Comparison of ENCODE assay signal across 15 cellular contexts in genomic region chr17:31308935-31309334, GRCh38. TPM values are rescaled to one million over a fixed set of nuclear protein-coding genes. Genes with fewer than 3 reads are reported as not detected.
A peak's percentile ranks its signal among the peaks of the same experiment; 100 is the strongest.
DNase-seq lines count a peak whose midpoint lies in the region; ATAC-seq and TF ChIP-seq lines count a peak whose summit lies in the region.
"Had no signal": no experiment of that assay in that cellular context is flagged by ENCODE, and none has a peak within 500 bp of the region (broad histone marks: within the 10 kb centered on the region; RNA-seq: fewer than 3 reads in every experiment).

No MANE protein-coding gene starts in this region.

- WGBS in smooth muscle cell (ENCODE audit: low lambda C conversion rate), result 87% methylated on average over 1 of the region's 1 CpG

- CTCF ChIA-PET in PC-9 (lab: Charles Lee), result no interaction called here

- H3K27ac ChIP-seq in PC-9 (peak overlapping the region; percentile 4; the same call in 1 of the 2 replicates), smooth muscle cell (ENCODE audit: low read depth) (no peak overlapping the region)
- H3K27ac ChIP-seq: A549 had no signal

- DNase-seq in activated CD4-positive, alpha-beta T cell treated with anti-CD3 and anti-CD28 coated beads, Interleukin-2, amount 10 ng/mL, durations not matched to agents 24 days and 14 days, result no peak
- DNase-seq in activated CD4-positive, alpha-beta T cell treated with anti-CD3 and anti-CD28 coated beads, Interleukin-2, amount 50 U/mL, for 4 hours, result no peak
- DNase-seq in PC-9 (no peak), MG63 (no peak), smooth muscle cell (lab: John Stamatoyannopoulos, UW; ENCODE audit: unreplicated experiment) (no peak)
- DNase-seq in effector memory CD8-positive, alpha-beta T cell, result no peak
- DNase-seq in stimulated activated CD4-positive, alpha-beta T cell treated with anti-CD3 and anti-CD28 coated beads, Interleukin-4, amount 100 ng/mL, for 1 hour, result no peak
- DNase-seq: heart left ventricle; NCI-H2029; stimulated activated CD4-positive, alpha-beta T cell treated with anti-CD3 and anti-CD28 coated beads, Interleukin-4, amount 100 ng/mL, for 4 hours; SW 1271 had no signal

- peaks cover 51% of the 10 kb centered on the region for H3K4me1 Mint-ChIP-seq in activated CD4-positive, alpha-beta T cell treated with anti-CD3 and anti-CD28 coated beads, Interleukin-2, amount 10 ng/mL, durations not matched to agents 24 days and 14 days
- H3K4me1 Mint-ChIP-seq in effector memory CD8-positive, alpha-beta T cell (ENCODE audit: low read depth in 2 of 2), result peaks cover 32 to 68% of the 10 kb centered on the region in 2 donors
- H3K4me1 Mint-ChIP-seq in stimulated activated naive CD8-positive, alpha-beta T cell treated with anti-CD3 and anti-CD28 coated beads, Interleukin-15, Interleukin-2, amounts not matched to agents 100 ng/mL and 50 ng/mL, for 24 hours (ENCODE audit: low read depth), result peaks cover 80% of the 10 kb centered on the region

- H3K4me3 Mint-ChIP-seq in activated CD4-positive, alpha-beta T cell treated with anti-CD3 and anti-CD28 coated beads, Interleukin-2, amount 10 ng/mL, durations not matched to agents 24 days and 14 days, result peak overlapping the region; percentile 93
- peak overlapping the region; percentile 83 to 95 for H3K4me3 Mint-ChIP-seq in effector memory CD8-positive, alpha-beta T cell
- peak overlapping the region; percentile 80 for H3K4me3 Mint-ChIP-seq in stimulated activated naive CD8-positive, alpha-beta T cell treated with anti-CD3 and anti-CD28 coated beads, Interleukin-15, Interleukin-2, amounts not matched to agents 100 ng/mL and 50 ng/mL, for 24 hours

- H3K27me3 Mint-ChIP-seq in activated CD4-positive, alpha-beta T cell treated with anti-CD3 and anti-CD28 coated beads, Interleukin-2, amount 10 ng/mL, durations not matched to agents 24 days and 14 days, result no peaks in the 10 kb centered on the region
- H3K27me3 Mint-ChIP-seq in effector memory CD8-positive, alpha-beta T cell, result no peaks in the 10 kb centered on the region
- no peaks in the 10 kb centered on the region for H3K27me3 Mint-ChIP-seq in stimulated activated naive CD8-positive, alpha-beta T cell treated with anti-CD3 and anti-CD28 coated beads, Interleukin-15, Interleukin-2, amounts not matched to agents 100 ng/mL and 50 ng/mL, for 24 hours

- BruUV-seq in PC-9 (replicated peaks; lab: Mats Ljungman, UMichigan), result no TSS peak

- peaks cover 14% of the 10 kb centered on the region for H3F3A ChIP-seq in PC-9 (ENCODE audit: insufficient read depth, low read depth)
- no peaks in the 10 kb centered on the region for H3F3A ChIP-seq in smooth muscle cell (ENCODE audit: low read depth)

- no peak for ATAC-seq in effector memory CD8-positive, alpha-beta T cell (replicated peaks)
- ATAC-seq: A549 had no signal

- no peak overlapping the region for H3K4me2 ChIP-seq in PC-9
- no peak overlapping the region for H3K4me2 ChIP-seq in smooth muscle cell
- H3K4me2 ChIP-seq: A549 had no signal

- peaks cover 43% of the 10 kb centered on the region for H3K36me3 Mint-ChIP-seq in activated CD4-positive, alpha-beta T cell treated with anti-CD3 and anti-CD28 coated beads, Interleukin-2, amount 10 ng/mL, durations not matched to agents 24 days and 14 days (ENCODE audit: low read depth)
- peaks cover 44% of the 10 kb centered on the region for H3K36me3 Mint-ChIP-seq in effector memory CD8-positive, alpha-beta T cell (ENCODE audit: insufficient read depth)
- H3K36me3 Mint-ChIP-seq in stimulated activated naive CD8-positive, alpha-beta T cell treated with anti-CD3 and anti-CD28 coated beads, Interleukin-15, Interleukin-2, amounts not matched to agents 100 ng/mL and 50 ng/mL, for 24 hours (ENCODE audit: low read depth), result peaks cover 42% of the 10 kb centered on the region

- H3K9me2 ChIP-seq in PC-9 (ENCODE audit: insufficient read depth), result no peaks in the 10 kb centered on the region

- POLR2A ChIA-PET in PC-9 (lab: Charles Lee; ENCODE audit: unreplicated experiment), result no interaction called here

- peaks cover 26% of the 10 kb centered on the region for H3K4me1 ChIP-seq in PC-9 (replicated peaks; ENCODE audit: insufficient read depth)
- no peaks in the 10 kb centered on the region for H3K4me1 ChIP-seq in smooth muscle cell (ENCODE audit: low read depth)

- no peak overlapping the region for H3K9ac ChIP-seq in smooth muscle cell (ENCODE audit: low read depth)

- H4K20me1 ChIP-seq in PC-9 (ENCODE audit: insufficient read depth) (no peaks in the 10 kb centered on the region), smooth muscle cell (ENCODE audit: low read depth) (no peaks in the 10 kb centered on the region)

- H3K36me3 ChIP-seq in PC-9 (ENCODE audit: low read depth) (no peaks in the 10 kb centered on the region), MG63 (no peaks in the 10 kb centered on the region), smooth muscle cell (ENCODE audit: low read depth) (no peaks in the 10 kb centered on the region)

- H3K4me3 ChIP-seq in PC-9 (no peak overlapping the region), MG63 (no peak overlapping the region), smooth muscle cell (no peak overlapping the region)
- H3K4me3 ChIP-seq: A549 had no signal

- H3K27ac Mint-ChIP-seq in activated CD4-positive, alpha-beta T cell treated with anti-CD3 and anti-CD28 coated beads, Interleukin-2, amount 10 ng/mL, durations not matched to agents 24 days and 14 days, result peak overlapping the region; percentile 91
- H3K27ac Mint-ChIP-seq in effector memory CD8-positive, alpha-beta T cell, result peak overlapping the region; percentile 80 to 92
- peak overlapping the region; percentile 94 for H3K27ac Mint-ChIP-seq in stimulated activated naive CD8-positive, alpha-beta T cell treated with anti-CD3 and anti-CD28 coated beads, Interleukin-15, Interleukin-2, amounts not matched to agents 100 ng/mL and 50 ng/mL, for 24 hours

- H3K9me3 ChIP-seq in PC-9 (ENCODE audit: insufficient read depth, low read depth) (no peaks in the 10 kb centered on the region), MG63 (no peaks in the 10 kb centered on the region), smooth muscle cell (replicated peaks; ENCODE audit: low read depth) (no peaks in the 10 kb centered on the region)
- H3K9me3 ChIP-seq: A549, heart left ventricle had no signal

- H3K79me2 ChIP-seq in PC-9 (ENCODE audit: low read depth) (no peaks in the 10 kb centered on the region), smooth muscle cell (ENCODE audit: low read depth) (no peaks in the 10 kb centered on the region)

- intact Hi-C loops in activated CD4-positive, alpha-beta T cell treated with anti-CD3 and anti-CD28 coated beads, Interleukin-2, amount 10 ng/mL, durations not matched to agents 24 days and 14 days (cut with micrococcal nuclease), result loop anchor here (1.0 kb wide), 1 partner anchor 12 kb away; the partner anchor contains the start of gene EVI2A
- intact Hi-C loops in PC-9 (cut with micrococcal nuclease; ENCODE audit: unreplicated experiment), result no loop called here

- peaks cover 21% of the 10 kb centered on the region for H3K9me3 Mint-ChIP-seq in activated CD4-positive, alpha-beta T cell treated with anti-CD3 and anti-CD28 coated beads, Interleukin-2, amount 10 ng/mL, durations not matched to agents 24 days and 14 days
- no peaks in the 10 kb centered on the region for H3K9me3 Mint-ChIP-seq in effector memory CD8-positive, alpha-beta T cell
- H3K9me3 Mint-ChIP-seq in stimulated activated naive CD8-positive, alpha-beta T cell treated with anti-CD3 and anti-CD28 coated beads, Interleukin-15, Interleukin-2, amounts not matched to agents 100 ng/mL and 50 ng/mL, for 24 hours, result no peaks in the 10 kb centered on the region

- TF ChIP-seq CTCF in PC-9 (conservative IDR thresholded peaks at IDR 0.05), result no peak
- no peak for TF ChIP-seq CTCF in smooth muscle cell (IDR thresholded peaks at IDR 0.05; ENCODE audit: borderline replicate concordance, insufficient read depth, poor library complexity, severe bottlenecking)

- H3K27me3 ChIP-seq in PC-9 (ENCODE audit: insufficient read depth, low read depth) (no peaks in the 10 kb centered on the region), MG63 (no peaks in the 10 kb centered on the region), smooth muscle cell (ENCODE audit: low read depth) (no peaks in the 10 kb centered on the region)
- H3K27me3 ChIP-seq: heart left ventricle had no signal

- H2AFZ ChIP-seq in PC-9, result no peak overlapping the region
- no peak overlapping the region for H2AFZ ChIP-seq in smooth muscle cell (ENCODE audit: low read depth)

RNA-seq across cellular contexts. Expression of gene EVI2B, which starts 4.9 kb away (rescaled TPM):
- 16.6 and 18.7 TPM in 2 replicates for total RNA-seq in activated CD4-positive, alpha-beta T cell treated with anti-CD3 and anti-CD28 coated beads, Interleukin-2, amount 10 ng/mL, durations not matched to agents 24 days and 14 days
- total RNA-seq in PC-9 (2021), result not detected in 2 replicates
- total RNA-seq in MG63 (2014; rRNA removed; shearing (Covaris generic); ENCODE audit: low replicate concordance), result not detected in 2 replicates
- total RNA-seq in smooth muscle cell, result not detected in 2 replicates
- 0.33 TPM in 1 of 2 replicates, not detected in the other for polyA plus RNA-seq in smooth muscle cell
- total RNA-seq: lung microvascular endothelial cell had no signal

RNA-seq across cellular contexts. Expression of gene OMG, which starts 11.9 kb away (rescaled TPM):
- 0.09 and 0.35 TPM in 2 replicates for total RNA-seq in activated CD4-positive, alpha-beta T cell treated with anti-CD3 and anti-CD28 coated beads, Interleukin-2, amount 10 ng/mL, durations not matched to agents 24 days and 14 days
- not detected in 2 replicates for total RNA-seq in PC-9 (2021)
- total RNA-seq in MG63 (2014; rRNA removed; shearing (Covaris generic); ENCODE audit: low replicate concordance), result not detected in 2 replicates
- not detected in 2 replicates for total RNA-seq in smooth muscle cell
- 0.57 and 1.3 TPM in 2 replicates for polyA plus RNA-seq in smooth muscle cell
- total RNA-seq: endothelial cell of umbilical vein had no signal
- polyA plus RNA-seq: A549 had no signal

RNA-seq across cellular contexts. Expression of gene EVI2A, which starts 12.5 kb away (rescaled TPM):
- total RNA-seq in activated CD4-positive, alpha-beta T cell treated with anti-CD3 and anti-CD28 coated beads, Interleukin-2, amount 10 ng/mL, durations not matched to agents 24 days and 14 days, result 30.4 and 31.5 TPM in 2 replicates
- not detected in 2 replicates for total RNA-seq in PC-9 (2021)
- total RNA-seq in MG63 (2014; rRNA removed; shearing (Covaris generic); ENCODE audit: low replicate concordance), result 0.39 and 0.66 TPM in 2 replicates
- total RNA-seq in smooth muscle cell, result not detected in 2 replicates
- polyA plus RNA-seq in smooth muscle cell, result 0.33 and 0.44 TPM in 2 replicates
- polyA plus RNA-seq: A549 had no signal

Comparison
In these comparisons a context has a peak if more than half of its experiments do, and no peak if none do; other contexts are left out.
1. RNA of gene EVI2B, which starts 4.9 kb away (total RNA-seq): 16.6 to 18.7 TPM in activated CD4-positive, alpha-beta T cell treated with anti-CD3 and anti-CD28 coated beads, Interleukin-2, amount 10 ng/mL, durations not matched to agents 24 days and 14 days; not detected in PC-9, not detected in MG63 and not detected in smooth muscle cell; every median in the first group is over 10 times any median in the second.
2. RNA of gene EVI2A, which starts 12.5 kb away (total RNA-seq): 30.4 to 31.5 TPM in activated CD4-positive, alpha-beta T cell treated with anti-CD3 and anti-CD28 coated beads, Interleukin-2, amount 10 ng/mL, durations not matched to agents 24 days and 14 days; 0.39 to 0.66 TPM in MG63, not detected in PC-9 and not detected in smooth muscle cell; every median in the first group is over 10 times any median in the second.
3. Peak in every context shown above with its lines, with median percentiles within 50 percentile points of each other: H3K27ac Mint-ChIP-seq and H3K4me3 Mint-ChIP-seq.